Comparison of ENCODE assay signal across 17 cellular contexts in genomic region chr3:196636369-196637349, GRCh38. TPM values are rescaled to one million over a fixed set of nuclear protein-coding genes. Genes with fewer than 3 reads are reported as not detected.
DNase-seq lines count a peak whose midpoint lies in the region; ATAC-seq and TF ChIP-seq lines count a peak whose summit lies in the region.
"Had no signal": no experiment of that assay in that cellular context is flagged by ENCODE, and none has a peak within 500 bp of the region (broad histone marks: within the 10 kb centered on the region; RNA-seq: fewer than 3 reads in every experiment).

No MANE protein-coding gene starts in this region.

- H3K27ac Mint-ChIP-seq in activated T-cell treated with anti-CD3 and anti-CD28 coated beads, Interleukin-2, amount 50 U/mL, for 24 hours = peak overlapping the region; percentile 32
- no peak overlapping the region for H3K27ac Mint-ChIP-seq in GM23338
- peak overlapping the region; percentile 38 for H3K27ac Mint-ChIP-seq in central memory CD8-positive, alpha-beta T cell (ENCODE audit: low read depth)
- H3K27ac Mint-ChIP-seq in stimulated activated memory B cell treated with anti-CD40 and anti-IgM and Interleukin-4, amounts not matched to agents 10 μg/mL and 1 μg/mL and 100 μg/mL, for 72 hours = peak overlapping the region; percentile 92

- H3K9me2 ChIP-seq in GM23338 (ENCODE audit: insufficient read depth) = no peaks in the 10 kb centered on the region

- peak overlapping the region; percentile 38; the same call in 1 of the 2 replicates for H2AFZ ChIP-seq in GM23338

- H3K4me3 ChIP-seq in GM23338 (no peak overlapping the region), SJCRH30 (no peak overlapping the region)
- H3K4me3 ChIP-seq: body of pancreas, lower lobe of right lung had no signal

- no peaks in the 10 kb centered on the region for H3K36me3 ChIP-seq in GM23338 (ENCODE audit: insufficient read depth)
- H3K36me3 ChIP-seq in SJCRH30 = no peaks in the 10 kb centered on the region
- H3K36me3 ChIP-seq: lower lobe of right lung had no signal

- no peaks in the 10 kb centered on the region for H3K9me3 ChIP-seq in SJCRH30 (replicated peaks)
- H3K9me3 ChIP-seq: body of pancreas, lower lobe of right lung had no signal

- H3K9me3 Mint-ChIP-seq in activated T-cell treated with anti-CD3 and anti-CD28 coated beads, Interleukin-2, amount 50 U/mL, for 24 hours = no peaks in the 10 kb centered on the region
- no peaks in the 10 kb centered on the region for H3K9me3 Mint-ChIP-seq in activated T-cell treated with anti-CD3 and anti-CD28 coated beads, Interleukin-2, amount 50 U/mL, for 4 hours
- no peaks in the 10 kb centered on the region; the same call in 2 of the 3 replicates for H3K9me3 Mint-ChIP-seq in GM23338
- H3K9me3 Mint-ChIP-seq in central memory CD8-positive, alpha-beta T cell = no peaks in the 10 kb centered on the region
- no peaks in the 10 kb centered on the region for H3K9me3 Mint-ChIP-seq in stimulated activated memory B cell treated with anti-CD40 and anti-IgM and Interleukin-4, amounts not matched to agents 10 μg/mL and 1 μg/mL and 100 μg/mL, for 72 hours

- H3K4me2 ChIP-seq in GM23338 = no peak overlapping the region

- no peak overlapping the region for H3K4me3 Mint-ChIP-seq in activated T-cell treated with anti-CD3 and anti-CD28 coated beads, Interleukin-2, amount 50 U/mL, for 24 hours
- H3K4me3 Mint-ChIP-seq in activated T-cell treated with anti-CD3 and anti-CD28 coated beads, Interleukin-2, amount 50 U/mL, for 4 hours = no peak overlapping the region
- H3K4me3 Mint-ChIP-seq in GM23338 = no peak overlapping the region
- H3K4me3 Mint-ChIP-seq in central memory CD8-positive, alpha-beta T cell = no peak overlapping the region
- no peak overlapping the region for H3K4me3 Mint-ChIP-seq in stimulated activated memory B cell treated with anti-CD40 and anti-IgM and Interleukin-4, amounts not matched to agents 10 μg/mL and 1 μg/mL and 100 μg/mL, for 72 hours

- DNase-seq in activated T-cell treated with anti-CD3 and anti-CD28 coated beads, Interleukin-2, amount 50 U/mL, for 24 hours = no peak
- DNase-seq in activated T-cell treated with anti-CD3 and anti-CD28 coated beads, Interleukin-2, amount 50 U/mL, for 4 hours = no peak
- DNase-seq in GM23338 (ENCODE audit: low spot score) (no peak), SJCRH30 (no peak)
- no peak for DNase-seq in central memory CD8-positive, alpha-beta T cell (ENCODE audit: low spot score in 2 of 2)
- DNase-seq: activated CD4-positive, alpha-beta T cell treated with anti-CD3 and anti-CD28 coated beads, Interleukin-2, amount 50 U/mL, for 1 hour; activated effector memory CD4-positive, alpha-beta T cell treated with anti-CD3 and anti-CD28 coated beads, Interleukin-2, amount 50 U/mL, for 16 hours; body of pancreas; DMS79; effector memory CD4-positive, alpha-beta T cell; lower lobe of right lung; NCI-H1417; NCI-H446 treated with DMSO at 0.1 percent for 48 hours; OCI-M1 had no signal

- H3F3A ChIP-seq in GM23338 (replicated peaks; ENCODE audit: low read depth) = peaks cover 25% of the 10 kb centered on the region

- H3K36me3 Mint-ChIP-seq in activated T-cell treated with anti-CD3 and anti-CD28 coated beads, Interleukin-2, amount 50 U/mL, for 24 hours (ENCODE audit: low read depth) = peaks cover 21% of the 10 kb centered on the region
- no peaks in the 10 kb centered on the region for H3K36me3 Mint-ChIP-seq in activated T-cell treated with anti-CD3 and anti-CD28 coated beads, Interleukin-2, amount 50 U/mL, for 4 hours (ENCODE audit: insufficient read depth)
- H3K36me3 Mint-ChIP-seq in GM23338 (ENCODE audit: low read depth) = no peaks in the 10 kb centered on the region; the same call in 2 of the 3 replicates
- H3K36me3 Mint-ChIP-seq in central memory CD8-positive, alpha-beta T cell (ENCODE audit: insufficient read depth) = peaks cover 17% of the 10 kb centered on the region
- peaks cover 23% of the 10 kb centered on the region for H3K36me3 Mint-ChIP-seq in stimulated activated memory B cell treated with anti-CD40 and anti-IgM and Interleukin-4, amounts not matched to agents 10 μg/mL and 1 μg/mL and 100 μg/mL, for 72 hours

- ATAC-seq in activated T-cell treated with anti-CD3 and anti-CD28 coated beads, Interleukin-2, amount 50 U/mL, for 4 hours = no peak
- ATAC-seq in GM23338 (no peak), SK-N-SH treated with all-trans-retinoic acid at 6 μM for 48 hours (no peak), HG03135 (IDR thresholded peaks at IDR 0.05; ENCODE audit: unreplicated experiment) (no peak)
- ATAC-seq in central memory CD8-positive, alpha-beta T cell (replicated peaks; ENCODE audit: extremely low read depth, poor library complexity, severe bottlenecking) = no peak
- no peak for ATAC-seq in stimulated activated memory B cell treated with anti-CD40 and anti-IgM and Interleukin-4, amounts not matched to agents 10 μg/mL and 1 μg/mL and 100 μg/mL, for 72 hours
- ATAC-seq: body of pancreas, lower lobe of right lung had no signal

- H3K4me1 ChIP-seq in GM23338 (ENCODE audit: insufficient read depth) (peaks cover 19% of the 10 kb centered on the region), SJCRH30 (peaks cover 4% of the 10 kb centered on the region; the same call in 1 of the 2 replicates)

- peaks cover 18% of the 10 kb centered on the region for H3K27me3 ChIP-seq in GM23338 (ENCODE audit: insufficient read depth)
- H3K27me3 ChIP-seq in SJCRH30 = peaks cover 16% of the 10 kb centered on the region; the same call in 1 of the 2 replicates
- H3K27me3 ChIP-seq: body of pancreas had no signal

- no peaks in the 10 kb centered on the region for H3K79me2 ChIP-seq in GM23338 (replicated peaks; ENCODE audit: insufficient read depth)

- H4K20me1 ChIP-seq in GM23338 (replicated peaks; ENCODE audit: insufficient read depth) = no peaks in the 10 kb centered on the region

- H3K27ac ChIP-seq in GM23338 (ENCODE audit: low read depth) (no peak overlapping the region), SJCRH30 (no peak overlapping the region)
- H3K27ac ChIP-seq: body of pancreas had no signal

- H3K27me3 Mint-ChIP-seq in activated T-cell treated with anti-CD3 and anti-CD28 coated beads, Interleukin-2, amount 50 U/mL, for 24 hours = no peaks in the 10 kb centered on the region
- H3K27me3 Mint-ChIP-seq in activated T-cell treated with anti-CD3 and anti-CD28 coated beads, Interleukin-2, amount 50 U/mL, for 4 hours (ENCODE audit: low read depth) = no peaks in the 10 kb centered on the region
- peaks cover 16% of the 10 kb centered on the region for H3K27me3 Mint-ChIP-seq in GM23338 (ENCODE audit: insufficient read depth, low read depth, poor library complexity)
- no peaks in the 10 kb centered on the region for H3K27me3 Mint-ChIP-seq in central memory CD8-positive, alpha-beta T cell
- no peaks in the 10 kb centered on the region for H3K27me3 Mint-ChIP-seq in stimulated activated memory B cell treated with anti-CD40 and anti-IgM and Interleukin-4, amounts not matched to agents 10 μg/mL and 1 μg/mL and 100 μg/mL, for 72 hours

- TF ChIP-seq CTCF in GM23338 (conservative IDR thresholded peaks at IDR 0.05; ENCODE audit: low read depth in 2 of 2) = no peak

- peaks cover 63% of the 10 kb centered on the region for H3K4me1 Mint-ChIP-seq in activated T-cell treated with anti-CD3 and anti-CD28 coated beads, Interleukin-2, amount 50 U/mL, for 24 hours (ENCODE audit: low read depth)
- H3K4me1 Mint-ChIP-seq in activated T-cell treated with anti-CD3 and anti-CD28 coated beads, Interleukin-2, amount 50 U/mL, for 4 hours (ENCODE audit: low read depth) = peaks cover 64% of the 10 kb centered on the region
- peaks cover 39% of the 10 kb centered on the region for H3K4me1 Mint-ChIP-seq in GM23338
- peaks cover 74% of the 10 kb centered on the region for H3K4me1 Mint-ChIP-seq in central memory CD8-positive, alpha-beta T cell
- peaks cover 81% of the 10 kb centered on the region for H3K4me1 Mint-ChIP-seq in stimulated activated memory B cell treated with anti-CD40 and anti-IgM and Interleukin-4, amounts not matched to agents 10 μg/mL and 1 μg/mL and 100 μg/mL, for 72 hours

TF ChIP-seq in GM23338, 12 proteins besides CTCF, POLR2A, EP300 and RAD21 (continues in another document):
- TF ChIP-seq ZNF331 (CRISPR knock-in tag; IDR thresholded peaks at IDR 0.05; ENCODE audit: low read depth) (no peak), POLR2AphosphoS5 (IDR thresholded peaks at IDR 0.05; ENCODE audit: low read depth) (no peak)

TF ChIP-seq in SK-N-SH treated with all-trans-retinoic acid at 6 μM for 48 hours, 23 proteins besides CTCF, POLR2A, EP300 and RAD21:
- TF ChIP-seq GLIS3 (CRISPR knock-in tag; IDR thresholded peaks at IDR 0.05) (no peak), CSRNP3 (CRISPR knock-in tag; IDR thresholded peaks at IDR 0.05) (no peak), TOX (CRISPR knock-in tag; IDR thresholded peaks at IDR 0.05; ENCODE audit: borderline replicate concordance) (no peak), ZFP3 (CRISPR knock-in tag; IDR thresholded peaks at IDR 0.05) (no peak), PPARA (CRISPR knock-in tag; IDR thresholded peaks at IDR 0.05; ENCODE audit: borderline replicate concordance) (no peak), CSDC2 (CRISPR knock-in tag; IDR thresholded peaks at IDR 0.05) (no peak), SNAI2 (CRISPR knock-in tag; IDR thresholded peaks at IDR 0.05) (no peak), ESRRG (CRISPR knock-in tag; IDR thresholded peaks at IDR 0.05) (no peak)

RNA-seq across cellular contexts. Expression of gene NRROS, which starts 2.8 kb away (rescaled TPM):
- total RNA-seq in activated T-cell treated with anti-CD3 and anti-CD28 coated beads, Interleukin-2, amount 50 U/mL, for 4 hours = 10 to 100 TPM; 16.2 to 18.5 (median 18.5) TPM
- 5.9 and 8.5 TPM in 2 replicates for total RNA-seq in GM23338 (2014; rRNA removed; shearing (Covaris generic))
- 1.2 and 2.3 TPM in 2 replicates for polyA plus RNA-seq in GM23338 (2016; fragmentation: Nextera tagmentation; extraction: Ambion mirVana)
- not detected in 2 replicates for total RNA-seq in SJCRH30 (2014; rRNA removed; shearing (Covaris generic))
